In the genomic region with DNA sequence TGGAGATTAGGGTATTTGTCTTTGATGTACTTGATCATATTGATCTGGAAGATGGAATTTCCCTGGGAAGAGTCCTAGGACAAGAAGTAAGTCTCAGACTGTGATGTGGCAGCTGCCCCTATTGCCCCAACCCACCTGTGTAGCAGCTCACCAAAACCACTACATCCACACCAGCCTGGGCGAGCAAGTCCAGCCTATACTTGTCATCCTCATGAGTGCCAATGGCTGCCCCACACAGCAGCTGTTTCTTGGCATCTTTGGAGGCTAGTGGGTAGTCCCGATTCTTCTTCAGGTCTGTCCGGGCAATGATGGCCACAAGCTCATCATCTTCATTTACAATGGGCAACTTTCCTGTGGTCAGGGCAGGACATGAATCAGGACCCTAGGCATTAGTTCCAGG, we compare ENCODE assay signal across 17 cellular contexts. TPM values are rescaled to one million over a fixed set of nuclear protein-coding genes. Genes with fewer than 3 reads are reported as not detected.
DNase-seq lines count a peak whose midpoint lies in the region; ATAC-seq and TF ChIP-seq lines count a peak whose summit lies in the region.
"Had no signal": no experiment of that assay in that cellular context is flagged by ENCODE, and none has a peak within 500 bp of the region (broad histone marks: within the 10 kb centered on the region; RNA-seq: fewer than 3 reads in every experiment).

No MANE protein-coding gene starts in this region.

- TF ChIP-seq POLR2A in Raji (IDR thresholded peaks at IDR 0.05; ENCODE audit: insufficient read depth, low read depth, low read length) = peak; percentile 48; the same call in 1 of the 2 replicates

- CTCF ChIA-PET in activated naive CD4-positive, alpha-beta T cell treated with anti-CD3 and anti-CD28 coated beads, Interleukin-2, amount 10 ng/mL, durations not matched to agents 7 days and 5 days (lab: Charles Lee) = no interaction called here
- CTCF ChIA-PET in MCF 10A (lab: Yijun Ruan, JAX) = interaction anchor here (1.0 kb wide), 1 partner anchor 39 kb away, joined by 4 read pairs; no protein-coding TSS in a partner anchor

- H3K4me3 Mint-ChIP-seq in activated naive CD4-positive, alpha-beta T cell treated with anti-CD3 and anti-CD28 coated beads, Interleukin-2, amount 10 ng/mL, durations not matched to agents 7 days and 5 days = no peak overlapping the region
- H3K4me3 Mint-ChIP-seq in MCF 10A (ENCODE audit: unreplicated experiment) = peak overlapping the region; percentile 95
- peak overlapping the region; percentile 94 for H3K4me3 Mint-ChIP-seq in stimulated activated effector memory CD8-positive, alpha-beta T cell treated with anti-CD3 and anti-CD28 coated beads, Interleukin-12 subunit alpha, Interleukin-12 subunit beta, amount 100 ng/mL, for 72 hours
- H3K4me3 Mint-ChIP-seq: endodermal cell had no signal

- POLR2A ChIA-PET in MCF 10A (lab: Yijun Ruan, JAX) = interaction anchor here (0.6 to 1.7 kb wide), 7 partner anchors 8 to 444 kb away, joined by 3 to 9 read pairs (median 4); a partner anchor contains a TSS

- no peak for ATAC-seq in stimulated activated effector memory CD8-positive, alpha-beta T cell treated with anti-CD3 and anti-CD28 coated beads, Interleukin-12 subunit alpha, Interleukin-12 subunit beta, amount 100 ng/mL, for 72 hours
- ATAC-seq in HG03097 (IDR thresholded peaks at IDR 0.05; ENCODE audit: low FRiP score, unreplicated experiment) = no peak
- ATAC-seq: gastrocnemius medialis, lower lobe of right lung, SK-N-SH treated with all-trans-retinoic acid at 6 μM for 48 hours had no signal

- H3K27me3 Mint-ChIP-seq in activated naive CD4-positive, alpha-beta T cell treated with anti-CD3 and anti-CD28 coated beads, Interleukin-2, amount 10 ng/mL, durations not matched to agents 7 days and 5 days = no peaks in the 10 kb centered on the region
- H3K27me3 Mint-ChIP-seq in MCF 10A (ENCODE audit: insufficient read depth, unreplicated experiment) = no peaks in the 10 kb centered on the region

- BruUV-seq in MCF 10A (replicated peaks; lab: Mats Ljungman, UMichigan) = no TSS peak

- intact Hi-C loops in MCF 10A (cut with micrococcal nuclease) = loop anchor here (5.0 to 10.0 kb wide), 2 partner anchors 66 to 128 kb away; a partner anchor contains a TSS

- H3K4me1 Mint-ChIP-seq in activated naive CD4-positive, alpha-beta T cell treated with anti-CD3 and anti-CD28 coated beads, Interleukin-2, amount 10 ng/mL, durations not matched to agents 7 days and 5 days = peaks cover 63% of the 10 kb centered on the region
- H3K4me1 Mint-ChIP-seq in MCF 10A (ENCODE audit: insufficient read depth, unreplicated experiment) = peaks cover 33% of the 10 kb centered on the region
- peaks cover 72% of the 10 kb centered on the region for H3K4me1 Mint-ChIP-seq in stimulated activated effector memory CD8-positive, alpha-beta T cell treated with anti-CD3 and anti-CD28 coated beads, Interleukin-12 subunit alpha, Interleukin-12 subunit beta, amount 100 ng/mL, for 72 hours

- no peaks in the 10 kb centered on the region for H3K9me3 Mint-ChIP-seq in activated naive CD4-positive, alpha-beta T cell treated with anti-CD3 and anti-CD28 coated beads, Interleukin-2, amount 10 ng/mL, durations not matched to agents 7 days and 5 days
- H3K9me3 Mint-ChIP-seq in MCF 10A (ENCODE audit: unreplicated experiment) = no peaks in the 10 kb centered on the region
- no peaks in the 10 kb centered on the region for H3K9me3 Mint-ChIP-seq in stimulated activated effector memory CD8-positive, alpha-beta T cell treated with anti-CD3 and anti-CD28 coated beads, Interleukin-12 subunit alpha, Interleukin-12 subunit beta, amount 100 ng/mL, for 72 hours
- H3K9me3 Mint-ChIP-seq: endodermal cell had no signal

- no peak for DNase-seq in activated naive CD4-positive, alpha-beta T cell treated with anti-CD3 and anti-CD28 coated beads, Interleukin-2, amount 10 ng/mL, durations not matched to agents 7 days and 5 days
- DNase-seq in activated naive CD4-positive, alpha-beta T cell (lab: John Stamatoyannopoulos, UW) = no peak
- no peak for DNase-seq in MCF 10A (ENCODE audit: unreplicated experiment)
- no peak for DNase-seq in stimulated activated effector memory CD8-positive, alpha-beta T cell treated with anti-CD3 and anti-CD28 coated beads, Interleukin-12 subunit alpha, Interleukin-12 subunit beta, amount 100 ng/mL, for 72 hours (ENCODE audit: low spot score in 2 of 2)
- DNase-seq in effector CD8-positive, alpha-beta T cell (lab: John Stamatoyannopoulos, UW) = no peak
- DNase-seq in activated CD4-positive, CD25-positive, alpha-beta regulatory T cell treated with anti-CD3 and anti-CD28 coated beads, Interleukin-2, amount 50 U/mL, for 72 hours = no peak
- DNase-seq: DMS 273 treated with DMSO at 0.1 percent for 48 hours, endodermal cell, gastrocnemius medialis, lower lobe of right lung, NCI-H1694 treated with DMSO at 0.1 percent for 48 hours, NCI-H446 treated with DMSO at 0.1 percent for 48 hours, nucleus accumbens, OCI-M1 had no signal

- TF ChIP-seq CTCF in MCF 10A (IDR thresholded peaks at IDR 0.05; ENCODE audit: unreplicated experiment) = no peak

- H3K27ac Mint-ChIP-seq in activated naive CD4-positive, alpha-beta T cell treated with anti-CD3 and anti-CD28 coated beads, Interleukin-2, amount 10 ng/mL, durations not matched to agents 7 days and 5 days = peak overlapping the region; percentile 37
- no peak overlapping the region for H3K27ac Mint-ChIP-seq in MCF 10A (ENCODE audit: low read depth, unreplicated experiment)
- peak overlapping the region; percentile 99 for H3K27ac Mint-ChIP-seq in stimulated activated effector memory CD8-positive, alpha-beta T cell treated with anti-CD3 and anti-CD28 coated beads, Interleukin-12 subunit alpha, Interleukin-12 subunit beta, amount 100 ng/mL, for 72 hours
- H3K27ac Mint-ChIP-seq: endodermal cell had no signal

- peaks cover 63% of the 10 kb centered on the region for H3K36me3 Mint-ChIP-seq in activated naive CD4-positive, alpha-beta T cell treated with anti-CD3 and anti-CD28 coated beads, Interleukin-2, amount 10 ng/mL, durations not matched to agents 7 days and 5 days
- peaks cover 99% of the 10 kb centered on the region for H3K36me3 Mint-ChIP-seq in MCF 10A (ENCODE audit: insufficient read depth, unreplicated experiment)
- H3K36me3 Mint-ChIP-seq in stimulated activated effector memory CD8-positive, alpha-beta T cell treated with anti-CD3 and anti-CD28 coated beads, Interleukin-12 subunit alpha, Interleukin-12 subunit beta, amount 100 ng/mL, for 72 hours = peaks cover 98% of the 10 kb centered on the region

RNA-seq across cellular contexts. Expression of a gene that starts 2.7 kb away (rescaled TPM):
- 317 and 476 TPM in 2 replicates for total RNA-seq in MCF 10A (2022)

RNA-seq across cellular contexts. Expression of a gene that starts 4.6 kb away (rescaled TPM):
- total RNA-seq in MCF 10A (2022) = 77.8 and 86.5 TPM in 2 replicates

RNA-seq across cellular contexts. Expression of a gene that starts 8.2 kb away (rescaled TPM):
- total RNA-seq in MCF 10A (2022) = 41.8 and 42.7 TPM in 2 replicates

RNA-seq across cellular contexts. Expression of a gene that starts 19.3 kb away (rescaled TPM):
- 112 and 116 TPM in 2 replicates for total RNA-seq in MCF 10A (2022)

RNA-seq across cellular contexts. Expression of a gene that starts 36.5 kb away (rescaled TPM):
- total RNA-seq in MCF 10A (2022) = 18.8 and 26.1 TPM in 2 replicates
